ENCODE assay signal across 18 cellular contexts in the genomic region with DNA sequence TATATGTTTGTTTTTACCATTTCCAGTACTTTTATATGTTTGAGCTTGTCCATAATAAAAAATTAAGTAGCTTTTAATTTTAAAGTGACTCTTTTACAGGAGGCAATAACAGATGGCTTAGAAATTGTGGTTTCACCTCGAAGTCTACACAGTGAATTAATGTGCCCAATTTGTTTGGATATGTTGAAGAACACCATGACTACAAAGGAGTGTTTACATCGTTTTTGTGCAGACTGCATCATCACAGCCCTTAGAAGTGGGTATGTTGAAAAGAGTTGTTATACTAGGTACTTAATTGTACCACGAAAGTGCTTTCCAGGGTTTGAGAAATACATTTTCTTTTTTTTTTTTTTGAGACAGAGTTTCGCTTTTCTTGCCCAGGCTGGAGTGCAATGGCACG.
"Had no signal": no experiment of that assay in that cellular context is flagged by ENCODE, and none has a peak within 500 bp of the region (broad histone marks: within the 10 kb centered on the region; RNA-seq: fewer than 3 reads in every experiment).

No MANE protein-coding gene starts in this region.

- DNase-seq: activated CD4-positive, alpha-beta T cell treated with anti-CD3 and anti-CD28 coated beads, Interleukin-2, amount 10 ng/mL, durations not matched to agents 7 days and 5 days; activated CD8-positive, alpha-beta T cell treated with anti-CD3 and anti-CD28 coated beads, Interleukin-2, amount 10 ng/mL, durations not matched to agents 7 days and 5 days; activated naive CD4-positive, alpha-beta T cell treated with anti-CD3 and anti-CD28 coated beads for 36 hours; activated T-cell treated with anti-CD3 and anti-CD28 coated beads, Interleukin-2, amount 50 U/mL, for 24 hours; brain microvascular endothelial cell; erythroblast; foreskin melanocyte; glutamatergic neuron; hippocampal formation; lower lobe of right lung; pancreas; sigmoid colon; stimulated activated CD4-positive, alpha-beta T cell treated with anti-CD3 and anti-CD28 coated beads, Interleukin-4, amount 100 ng/mL, for 4 hours; testis had no signal

- H3K4me1 ChIP-seq: lower lobe of right lung, pancreas, testis had no signal

- ATAC-seq: activated CD8-positive, alpha-beta T cell treated with anti-CD3 and anti-CD28 coated beads, Interleukin-2, amount 10 ng/mL, durations not matched to agents 7 days and 5 days; lower lobe of right lung; natural killer cell treated with Interleukin-12 subunit alpha and Interleukin-12 subunit beta and Interleukin-15 and Interleukin-18, amount 100 ng/mL, for 72 hours; stimulated activated memory B cell treated with anti-CD40 and anti-IgM and Interleukin-4, amounts not matched to agents 10 μg/mL and 1 μg/mL and 100 μg/mL, for 72 hours had no signal

- H3K27me3 ChIP-seq: brain microvascular endothelial cell, neutrophil, pancreas, sigmoid colon, testis had no signal

- H3K4me3 ChIP-seq: coronary artery, lower lobe of right lung, pancreas, sigmoid colon, testis had no signal

- H3K27ac ChIP-seq: brain microvascular endothelial cell, coronary artery, lower lobe of right lung, neutrophil, pancreas, sigmoid colon, testis had no signal

- H3K9me3 ChIP-seq: lower lobe of right lung, neutrophil, pancreas, sigmoid colon, testis had no signal
